Comparison of ENCODE assay signal across 9 cellular contexts in genomic region chr1:110524311-110525249, GRCh38. TPM values are rescaled to one million over a fixed set of nuclear protein-coding genes. Genes with fewer than 3 reads are reported as not detected.
DNase-seq lines count a peak whose midpoint lies in the region; ATAC-seq and TF ChIP-seq lines count a peak whose summit lies in the region.
"Had no signal": no experiment of that assay in that cellular context is flagged by ENCODE, and none has a peak within 500 bp of the region (broad histone marks: within the 10 kb centered on the region; RNA-seq: fewer than 3 reads in every experiment).

No MANE protein-coding gene starts in this region.

- H3K4me3 Mint-ChIP-seq in activated CD8-positive, alpha-beta T cell treated with anti-CD3 and anti-CD28 coated beads, Interleukin-2, amount 10 ng/mL, durations not matched to agents 7 days and 5 days, result no peak overlapping the region
- H3K4me3 Mint-ChIP-seq in natural killer cell, result no peak overlapping the region

- CTCF ChIA-PET in activated CD8-positive, alpha-beta T cell treated with anti-CD3 and anti-CD28 coated beads, Interleukin-2, amount 10 ng/mL, durations not matched to agents 7 days and 5 days (lab: Charles Lee), result interaction anchor here (0.5 to 5.9 kb wide), 17 partner anchors 9 to 328 kb away, joined by 3 to 38 read pairs (median 4); no protein-coding TSS in a partner anchor

- H3K4me1 ChIP-seq in GM23248 (ENCODE audit: insufficient read depth), result peaks cover 20% of the 10 kb centered on the region

- H3K4me3 ChIP-seq in GM23248, result no peak overlapping the region
- H3K4me3 ChIP-seq: skin epidermis had no signal

- H3F3A ChIP-seq in GM23248 (ENCODE audit: insufficient read depth), result no peaks in the 10 kb centered on the region

- DNase-seq in AG09319 (ENCODE audit: extremely low read depth, low read depth), result no peak
- peak; percentile 59 for DNase-seq in GM23248
- peak; percentile 50 for DNase-seq in NCI-H526 treated with DMSO at 0.1 percent for 48 hours (lab: John Stamatoyannopoulos, UW)
- DNase-seq in activated CD8-positive, alpha-beta T cell treated with anti-CD3 and anti-CD28 coated beads, Interleukin-2, amount 10 ng/mL, durations not matched to agents 7 days and 5 days, result peak; percentile 73
- DNase-seq in epidermal melanocyte (ENCODE audit: insufficient read length, low spot score), result peak; percentile 29
- no peak for DNase-seq in natural killer cell
- peak in 41 of 49 donors; percentile 6 to 70 (median 38) for DNase-seq in substantia nigra (lab: John Stamatoyannopoulos, UW)
- no peak for DNase-seq in KG1 (lab: John Stamatoyannopoulos, UW)

- no peaks in the 10 kb centered on the region for H3K79me2 ChIP-seq in GM23248 (ENCODE audit: insufficient read depth)

- WGBS in GM23248 (ENCODE audit: low coverage in 1 of 2, low lambda C conversion rate in 2 of 2, missing lambda C conversion rate in 2 of 2), 2 experiments, result 38 to 43% methylated on average over 19 to 20 of the region's 20 CpGs

- H3K27ac ChIP-seq in GM23248 (no peak overlapping the region), substantia nigra (ENCODE audit: low read depth, low read length, poor library complexity, severe bottlenecking) (no peak overlapping the region)
- H3K27ac ChIP-seq: skin epidermis had no signal

- POLR2A ChIA-PET in activated CD8-positive, alpha-beta T cell treated with anti-CD3 and anti-CD28 coated beads, Interleukin-2, amount 10 ng/mL, durations not matched to agents 7 days and 5 days (lab: Charles Lee), result interaction anchor here (0.7 kb wide), 1 partner anchor 89 kb away, joined by 3 read pairs; no protein-coding TSS in a partner anchor

- H3K27ac Mint-ChIP-seq in activated CD8-positive, alpha-beta T cell treated with anti-CD3 and anti-CD28 coated beads, Interleukin-2, amount 10 ng/mL, durations not matched to agents 7 days and 5 days, result no peak overlapping the region
- no peak overlapping the region for H3K27ac Mint-ChIP-seq in natural killer cell

- TF ChIP-seq CTCF in AG09319 (IDR thresholded peaks at IDR 0.05; ENCODE audit: low read depth, low read length), result peak; percentile 54
- TF ChIP-seq CTCF in natural killer cell (IDR thresholded peaks at IDR 0.05), result peak; percentile 40

- H3K27me3 ChIP-seq in GM23248 (replicated peaks; ENCODE audit: insufficient read depth), result peaks cover 28% of the 10 kb centered on the region

- ATAC-seq in activated CD8-positive, alpha-beta T cell treated with anti-CD3 and anti-CD28 coated beads, Interleukin-2, amount 10 ng/mL, durations not matched to agents 7 days and 5 days, result peak; percentile 77
- peak in 2 of 3 donors; percentile 50 to 71 for ATAC-seq in natural killer cell

- in situ Hi-C loops in GM23248 (cut with MboI), result no loop called here

- no peak overlapping the region for H2AFZ ChIP-seq in GM23248

- H3K9me2 ChIP-seq in GM23248 (ENCODE audit: insufficient read depth), result no peaks in the 10 kb centered on the region

- intact Hi-C loops in natural killer cell (cut with micrococcal nuclease), result loop anchor here (1.0 kb wide), 1 partner anchor 259 kb away; no protein-coding TSS in a partner anchor

- H4K20me1 ChIP-seq in GM23248 (ENCODE audit: insufficient read depth), result no peaks in the 10 kb centered on the region

- H3K4me1 Mint-ChIP-seq in activated CD8-positive, alpha-beta T cell treated with anti-CD3 and anti-CD28 coated beads, Interleukin-2, amount 10 ng/mL, durations not matched to agents 7 days and 5 days (ENCODE audit: low read depth), result peaks cover 1% of the 10 kb centered on the region
- H3K4me1 Mint-ChIP-seq in natural killer cell, result no peaks in the 10 kb centered on the region

- no peak overlapping the region for H3K9ac ChIP-seq in GM23248

- no peaks in the 10 kb centered on the region for H3K9me3 Mint-ChIP-seq in activated CD8-positive, alpha-beta T cell treated with anti-CD3 and anti-CD28 coated beads, Interleukin-2, amount 10 ng/mL, durations not matched to agents 7 days and 5 days (ENCODE audit: insufficient read depth)
- no peaks in the 10 kb centered on the region for H3K9me3 Mint-ChIP-seq in natural killer cell

- H3K27me3 Mint-ChIP-seq in activated CD8-positive, alpha-beta T cell treated with anti-CD3 and anti-CD28 coated beads, Interleukin-2, amount 10 ng/mL, durations not matched to agents 7 days and 5 days (ENCODE audit: low read depth), result peaks cover 38% of the 10 kb centered on the region
- peaks cover 18 to 39% of the 10 kb centered on the region in 2 donors for H3K27me3 Mint-ChIP-seq in natural killer cell (ENCODE audit: low read depth in 2 of 2)

- peak overlapping the region; percentile 39 for H3K4me2 ChIP-seq in GM23248 (ENCODE audit: unreplicated experiment)

- no peaks in the 10 kb centered on the region for H3K36me3 Mint-ChIP-seq in activated CD8-positive, alpha-beta T cell treated with anti-CD3 and anti-CD28 coated beads, Interleukin-2, amount 10 ng/mL, durations not matched to agents 7 days and 5 days (ENCODE audit: low read depth)
- H3K36me3 Mint-ChIP-seq in natural killer cell, result no peaks in the 10 kb centered on the region

- H3K9me3 ChIP-seq in GM23248 (ENCODE audit: low read depth), result no peaks in the 10 kb centered on the region

- H3K36me3 ChIP-seq in GM23248 (ENCODE audit: low read depth), result no peaks in the 10 kb centered on the region

RNA-seq across cellular contexts. Expression of gene KCNA10, which starts 5.6 kb away (rescaled TPM):
- not detected in 2 replicates for total RNA-seq in GM23248 (2014; rRNA removed; shearing (Covaris generic))
- not detected in 2 replicates for polyA plus RNA-seq in GM23248 (2016; fragmentation: Nextera tagmentation; extraction: Ambion mirVana)
- total RNA-seq in activated CD8-positive, alpha-beta T cell treated with anti-CD3 and anti-CD28 coated beads, Interleukin-2, amount 10 ng/mL, durations not matched to agents 7 days and 5 days, result not detected
- not detected for total RNA-seq in natural killer cell

Comparison
In these comparisons a context has a peak if more than half of its experiments do, and no peak if none do; other contexts are left out.
1. DNase-seq: peak in GM23248 (single experiment), NCI-H526 treated with DMSO at 0.1 percent for 48 hours (single experiment), activated CD8-positive, alpha-beta T cell treated with anti-CD3 and anti-CD28 coated beads, Interleukin-2, amount 10 ng/mL, durations not matched to agents 7 days and 5 days (single experiment), epidermal melanocyte (single experiment) and substantia nigra (41 of 49); none in AG09319 (single experiment), natural killer cell (single experiment) and KG1 (single experiment).